In the genomic region with DNA sequence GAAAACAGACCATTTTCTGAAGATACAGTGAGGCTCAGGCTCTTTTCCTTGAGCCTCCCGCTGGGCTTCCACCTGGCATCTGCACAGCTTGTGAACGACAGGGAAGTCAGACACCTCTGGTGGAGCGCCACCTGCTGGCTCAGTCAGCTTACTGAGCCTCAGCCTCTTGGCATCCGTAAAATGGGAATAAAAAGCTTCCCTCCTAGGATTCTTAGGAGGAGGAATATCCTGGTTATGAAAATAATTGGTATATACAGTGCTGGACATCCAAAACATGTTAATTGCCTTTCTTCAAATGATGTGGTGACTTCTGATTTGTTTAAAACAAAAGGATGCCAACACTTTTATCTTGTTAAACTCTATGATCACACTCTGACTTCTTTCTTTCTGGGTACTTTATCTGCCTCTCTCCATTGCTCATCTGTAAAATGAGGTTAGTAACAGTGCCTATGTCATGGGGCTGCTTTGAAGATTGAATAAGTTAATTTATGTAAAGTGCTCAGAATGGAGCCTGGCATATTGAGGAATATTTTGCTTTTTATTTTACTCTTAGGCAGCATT, we compare ENCODE assay signal across 8 cellular contexts.
DNase-seq lines count a peak whose midpoint lies in the region; ATAC-seq and TF ChIP-seq lines count a peak whose summit lies in the region.

No MANE protein-coding gene starts in this region.

- H3K27ac ChIP-seq in endodermal cell (ENCODE audit: low read depth, low read length): no peak overlapping the region
- H3K27ac ChIP-seq in muscle layer of colon (ENCODE audit: low read depth, low read length): peak overlapping the region; percentile 59

- no peaks in the 10 kb centered on the region for H3K27me3 ChIP-seq in endodermal cell (ENCODE audit: control insufficient read depth, insufficient read depth, low read length, poor library complexity, severe bottlenecking)
- no peaks in the 10 kb centered on the region for H3K27me3 ChIP-seq in muscle layer of colon (ENCODE audit: control insufficient read depth in 1 of 2, insufficient read depth in 2 of 2, low read length in 2 of 2)

- H3K9me3 ChIP-seq in endodermal cell (ENCODE audit: control insufficient read depth, low read length): no peaks in the 10 kb centered on the region
- no peaks in the 10 kb centered on the region for H3K9me3 ChIP-seq in muscle layer of colon (ENCODE audit: low read length)

- WGBS in endodermal cell (ENCODE audit: insufficient coverage in 1 of 2, insufficient read length in 1 of 2), 2 experiments: 17% methylated on average over 4 of the region's 4 CpGs; no CpG with 5 or more reads in 1 of the 2 experiments

- H3K4me3 ChIP-seq in endodermal cell (ENCODE audit: low read length) (no peak overlapping the region), muscle layer of colon (ENCODE audit: low read depth in 1 of 2, low read length in 2 of 2) (no peak overlapping the region)

- H3K9me3 Mint-ChIP-seq in activated CD4-positive, alpha-beta memory T cell treated with anti-CD3 and anti-CD28 coated beads, Interleukin-2, amount 10 ng/mL, durations not matched to agents 7 days and 5 days: no peaks in the 10 kb centered on the region
- H3K9me3 Mint-ChIP-seq in endodermal cell: no peaks in the 10 kb centered on the region
- no peaks in the 10 kb centered on the region for H3K9me3 Mint-ChIP-seq in stimulated activated naive B cell treated with anti-CD40 and anti-IgM and Interleukin-4, amounts not matched to agents 10 μg/mL and 1 μg/mL and 100 μg/mL, for 72 hours

- peaks cover 3% of the 10 kb centered on the region for H3K4me1 Mint-ChIP-seq in activated CD4-positive, alpha-beta memory T cell treated with anti-CD3 and anti-CD28 coated beads, Interleukin-2, amount 10 ng/mL, durations not matched to agents 7 days and 5 days
- H3K4me1 Mint-ChIP-seq in endodermal cell: peaks cover 25% of the 10 kb centered on the region
- peaks cover 6 to 11% of the 10 kb centered on the region in 2 donors for H3K4me1 Mint-ChIP-seq in stimulated activated naive B cell treated with anti-CD40 and anti-IgM and Interleukin-4, amounts not matched to agents 10 μg/mL and 1 μg/mL and 100 μg/mL, for 72 hours

- DNase-seq in AG08395 (ENCODE audit: low spot score): peak; percentile 58
- peak; percentile 84 for DNase-seq in NCI-H345 (lab: John Stamatoyannopoulos, UW)
- DNase-seq in activated CD4-positive, alpha-beta memory T cell treated with anti-CD3 and anti-CD28 coated beads, Interleukin-2, amount 10 ng/mL, durations not matched to agents 7 days and 5 days: peak; percentile 57
- DNase-seq in endodermal cell: peak; percentile 93
- DNase-seq in stimulated activated naive B cell treated with anti-CD40 and anti-IgM and Interleukin-4, amounts not matched to agents 10 μg/mL and 1 μg/mL and 100 μg/mL, for 72 hours: peak; percentile 24

- H3K27me3 Mint-ChIP-seq in activated CD4-positive, alpha-beta memory T cell treated with anti-CD3 and anti-CD28 coated beads, Interleukin-2, amount 10 ng/mL, durations not matched to agents 7 days and 5 days: peaks cover 17% of the 10 kb centered on the region
- peaks cover 2% of the 10 kb centered on the region for H3K27me3 Mint-ChIP-seq in endodermal cell (ENCODE audit: insufficient read depth)
- H3K27me3 Mint-ChIP-seq in stimulated activated naive B cell treated with anti-CD40 and anti-IgM and Interleukin-4, amounts not matched to agents 10 μg/mL and 1 μg/mL and 100 μg/mL, for 72 hours: peaks cover 20 to 22% of the 10 kb centered on the region in 2 donors

- POLR2A ChIA-PET in activated CD4-positive, alpha-beta memory T cell treated with anti-CD3 and anti-CD28 coated beads, Interleukin-2, amount 10 ng/mL, durations not matched to agents 7 days and 5 days (lab: Charles Lee): no interaction called here

- CTCF ChIA-PET in activated CD4-positive, alpha-beta memory T cell treated with anti-CD3 and anti-CD28 coated beads, Interleukin-2, amount 10 ng/mL, durations not matched to agents 7 days and 5 days (lab: Charles Lee): interaction anchor here (0.8 to 5.7 kb wide), 26 partner anchors 8 to 689 kb away, joined by 3 to 85 read pairs (median 4); partner anchors contain the start of gene MAMDC2

- peak; percentile 74 for ATAC-seq in GM18519 (IDR thresholded peaks at IDR 0.05; ENCODE audit: low FRiP score, unreplicated experiment)
- ATAC-seq in HG03103 (IDR thresholded peaks at IDR 0.05; ENCODE audit: low read depth, unreplicated experiment): peak; percentile 70
- ATAC-seq in stimulated activated naive B cell treated with anti-CD40 and anti-IgM and Interleukin-4, amounts not matched to agents 10 μg/mL and 1 μg/mL and 100 μg/mL, for 72 hours (replicated peaks): peak; percentile 67 to 75

- no peak overlapping the region for H3K4me3 Mint-ChIP-seq in activated CD4-positive, alpha-beta memory T cell treated with anti-CD3 and anti-CD28 coated beads, Interleukin-2, amount 10 ng/mL, durations not matched to agents 7 days and 5 days
- H3K4me3 Mint-ChIP-seq in endodermal cell: no peak overlapping the region
- peak overlapping the region in 1 of 2 donors; percentile 23 for H3K4me3 Mint-ChIP-seq in stimulated activated naive B cell treated with anti-CD40 and anti-IgM and Interleukin-4, amounts not matched to agents 10 μg/mL and 1 μg/mL and 100 μg/mL, for 72 hours

- H3K9ac ChIP-seq in endodermal cell (ENCODE audit: extremely low read depth, low read length, poor library complexity, severe bottlenecking) (no peak overlapping the region), muscle layer of colon (ENCODE audit: low read length) (peak overlapping the region; percentile 3)

- TF ChIP-seq CTCF in endodermal cell (conservative IDR thresholded peaks at IDR 0.05): peak; percentile 97

- H3K4me1 ChIP-seq in endodermal cell (ENCODE audit: control insufficient read depth, insufficient read depth, low read length): peaks cover 3% of the 10 kb centered on the region
- H3K4me1 ChIP-seq in muscle layer of colon (ENCODE audit: insufficient read depth, low read length): peaks cover 53% of the 10 kb centered on the region

- no peaks in the 10 kb centered on the region for H3K36me3 ChIP-seq in endodermal cell (ENCODE audit: control insufficient read depth, insufficient read depth, low read length)
- H3K36me3 ChIP-seq in muscle layer of colon (ENCODE audit: insufficient read depth, low read length): peaks cover 74% of the 10 kb centered on the region

- no peaks in the 10 kb centered on the region for H3K36me3 Mint-ChIP-seq in activated CD4-positive, alpha-beta memory T cell treated with anti-CD3 and anti-CD28 coated beads, Interleukin-2, amount 10 ng/mL, durations not matched to agents 7 days and 5 days (ENCODE audit: low read depth)
- H3K36me3 Mint-ChIP-seq in endodermal cell (ENCODE audit: low read depth): no peaks in the 10 kb centered on the region
- no peaks in the 10 kb centered on the region for H3K36me3 Mint-ChIP-seq in stimulated activated naive B cell treated with anti-CD40 and anti-IgM and Interleukin-4, amounts not matched to agents 10 μg/mL and 1 μg/mL and 100 μg/mL, for 72 hours

- no peak overlapping the region for H3K27ac Mint-ChIP-seq in activated CD4-positive, alpha-beta memory T cell treated with anti-CD3 and anti-CD28 coated beads, Interleukin-2, amount 10 ng/mL, durations not matched to agents 7 days and 5 days
- no peak overlapping the region for H3K27ac Mint-ChIP-seq in endodermal cell
- no peak overlapping the region for H3K27ac Mint-ChIP-seq in stimulated activated naive B cell treated with anti-CD40 and anti-IgM and Interleukin-4, amounts not matched to agents 10 μg/mL and 1 μg/mL and 100 μg/mL, for 72 hours

Comparison
In these comparisons a context has a peak if more than half of its experiments do, and no peak if none do; other contexts are left out.
1. DNase-seq: peak in every context shown above with its lines; median percentile 93 in endodermal cell; 84 in NCI-H345; 58 in AG08395; 57 in activated CD4-positive, alpha-beta memory T cell treated with anti-CD3 and anti-CD28 coated beads, Interleukin-2, amount 10 ng/mL, durations not matched to agents 7 days and 5 days; 24 in stimulated activated naive B cell treated with anti-CD40 and anti-IgM and Interleukin-4, amounts not matched to agents 10 μg/mL and 1 μg/mL and 100 μg/mL, for 72 hours.